11 cellular contexts compared by ENCODE assay signal in the genomic region with DNA sequence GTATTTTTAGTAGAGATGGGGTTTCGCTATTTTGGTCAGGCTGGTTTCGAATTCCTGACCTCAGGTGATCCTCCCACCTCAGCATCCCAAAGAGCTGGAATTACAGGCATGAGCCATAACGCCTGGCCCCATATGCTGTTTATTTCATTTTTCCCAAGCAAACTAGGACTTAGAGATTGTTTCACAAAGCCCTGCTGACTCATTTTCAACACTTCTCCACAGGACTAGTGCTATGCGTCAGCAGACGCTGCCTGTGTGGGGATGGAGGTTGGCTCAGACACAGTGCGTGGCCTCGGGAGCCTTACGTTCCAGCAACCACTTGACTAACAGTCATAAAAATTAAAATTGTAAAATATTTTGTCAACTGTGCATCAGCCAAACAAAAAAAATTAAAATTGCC. TPM values are rescaled to one million over a fixed set of nuclear protein-coding genes. Genes with fewer than 3 reads are reported as not detected.
A peak's percentile ranks its signal among the peaks of the same experiment; 100 is the strongest.
DNase-seq lines count a peak whose midpoint lies in the region; ATAC-seq and TF ChIP-seq lines count a peak whose summit lies in the region.
"Had no signal": no experiment of that assay in that cellular context is flagged by ENCODE, and none has a peak within 500 bp of the region (broad histone marks: within the 10 kb centered on the region; RNA-seq: fewer than 3 reads in every experiment).

No MANE protein-coding gene starts in this region.

- no peak for ATAC-seq in HG03442 (IDR thresholded peaks at IDR 0.05; ENCODE audit: unreplicated experiment)

- TF ChIP-seq CTCF in foreskin fibroblast (IDR thresholded peaks at IDR 0.05; ENCODE audit: low read depth, low read length) = no peak
- no peak for TF ChIP-seq CTCF in retinal pigment epithelial cell (conservative IDR thresholded peaks at IDR 0.05; ENCODE audit: low read depth, low read length)

- DNase-seq in EH (ENCODE audit: low read depth) (peak; percentile 97), RPMI7951 (ENCODE audit: low read depth) (peak; percentile 73), foreskin fibroblast (peak; percentile 95 to 97), retinal pigment epithelial cell (ENCODE audit: low read depth) (peak; percentile 89), NAMALWA (ENCODE audit: low spot score) (no peak), NCI-H2227 treated with DMSO at 0.1 percent for 48 hours (lab: John Stamatoyannopoulos, UW) (no peak), medulla oblongata (ENCODE audit: extremely low spot score) (no peak)
- DNase-seq: activated CD4-positive, alpha-beta T cell treated with anti-CD3 and anti-CD28 coated beads for 4 hours; cortex of kidney; mesendoderm had no signal

- H3K4me3 ChIP-seq in foreskin fibroblast (ENCODE audit: low read depth in 1 of 2, low read length in 2 of 2) = no peak overlapping the region
- H3K4me3 ChIP-seq in retinal pigment epithelial cell (ENCODE audit: low read length) = no peak overlapping the region

RNA-seq across cellular contexts. Expression of a gene that starts 22.7 kb away (rescaled TPM):
- 13.7 and 16.8 TPM in 2 replicates for total RNA-seq in RPMI7951 (2014; rRNA removed; shearing (Covaris generic))

Comparison
In these comparisons a context has a peak if more than half of its experiments do, and no peak if none do; other contexts are left out.
1. DNase-seq: peak in EH (single experiment), RPMI7951 (single experiment), foreskin fibroblast (2 of 2) and retinal pigment epithelial cell (single experiment); none in NAMALWA (single experiment), NCI-H2227 treated with DMSO at 0.1 percent for 48 hours (single experiment) and medulla oblongata (single experiment).